14 cellular contexts compared by ENCODE assay signal in the genomic region with DNA sequence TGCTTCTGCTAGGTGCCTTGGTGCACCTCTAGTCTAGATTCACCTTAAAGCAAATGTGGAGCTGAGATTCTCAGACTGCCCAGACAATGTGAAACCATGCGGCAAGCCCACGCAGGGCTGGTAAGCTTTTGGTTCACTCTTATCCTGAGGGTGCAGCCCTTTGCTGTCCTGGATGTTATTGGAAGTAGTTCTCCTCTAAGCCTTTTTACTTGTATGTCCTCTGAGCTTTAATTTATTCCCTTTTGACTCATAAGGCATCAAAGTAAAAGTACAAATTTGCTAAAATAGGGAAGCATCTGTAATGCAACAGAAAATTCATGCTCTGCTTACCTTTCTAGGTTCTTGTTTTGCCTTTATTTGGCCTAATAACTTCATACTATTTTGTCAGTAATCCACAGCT.
DNase-seq lines count a peak whose midpoint lies in the region; ATAC-seq, FAIRE-seq and TF ChIP-seq lines count a peak whose summit lies in the region.
"Had no signal": no experiment of that assay in that cellular context is flagged by ENCODE, and none has a peak within 500 bp of the region (broad histone marks: within the 10 kb centered on the region; RNA-seq: fewer than 3 reads in every experiment).

No MANE protein-coding gene starts in this region.

- H2BK15ac ChIP-seq in H1 (ENCODE audit: low read length): no peak overlapping the region

- no peak overlapping the region for H3K23ac ChIP-seq in H1 (ENCODE audit: insufficient read length)

- no peak overlapping the region for H3K56ac ChIP-seq in H1 (replicated peaks; ENCODE audit: insufficient read length, low read depth, low read length)

- no peak overlapping the region for H3K18ac ChIP-seq in H1 (ENCODE audit: extremely low read depth, low read length)

- H4K5ac ChIP-seq in H1 (ENCODE audit: insufficient read length, low read depth, low read length): peak overlapping the region; percentile 13

- H3K9me3 ChIP-seq in H1 (ENCODE audit: insufficient read depth in 2 of 2, low read depth in 1 of 2, low read length in 1 of 2): no peaks in the 10 kb centered on the region
- H3K9me3 ChIP-seq: neutrophil had no signal

- H4K91ac ChIP-seq in H1 (replicated peaks; ENCODE audit: insufficient read length, low read length): no peak overlapping the region

- peaks cover 0 to 6% (median 0%) of the 10 kb centered on the region in 4 experiments; a peak in 1 of 8 replicates for H3K36me3 ChIP-seq in H1 (ENCODE audit: control insufficient read depth in 2 of 4, insufficient read depth in 4 of 4, low read length in 3 of 4)
- H3K36me3 ChIP-seq: neutrophil had no signal

- no peak overlapping the region for H3K14ac ChIP-seq in H1 (ENCODE audit: insufficient read length)

- H4K20me1 ChIP-seq in H1 (replicated peaks in 1 of 2; ENCODE audit: control insufficient read depth in 1 of 2, insufficient read depth in 2 of 2, low read length in 2 of 2): no peaks in the 10 kb centered on the region

- no peak overlapping the region for H4K8ac ChIP-seq in H1 (ENCODE audit: extremely low read depth, insufficient read depth, low read length)

- no peak overlapping the region for H3K4ac ChIP-seq in H1 (replicated peaks; ENCODE audit: insufficient read length, low read depth, low read length)

- no peak for TF ChIP-seq POLR2A in H1 (IDR thresholded peaks at IDR 0.05; ENCODE audit: control extremely low read depth in 1 of 2, low read depth in 2 of 2, low read length in 2 of 2)

- H3K4me3 ChIP-seq in H1 (ENCODE audit: extremely low read depth in 1 of 4, insufficient read depth in 2 of 4, low read depth in 3 of 4, low read length in 4 of 4): no peak overlapping the region

- no peak for TF ChIP-seq CTCF in H1 (IDR thresholded peaks at IDR 0.05; ENCODE audit: control extremely low read depth in 1 of 3, insufficient read depth in 1 of 3, low read depth in 1 of 3, low read length in 3 of 3)

- no peak overlapping the region for H3K9ac ChIP-seq in H1 (replicated peaks in 1 of 4; ENCODE audit: extremely low read depth in 1 of 4, low read depth in 3 of 4, low read length in 3 of 4)

- no peaks in the 10 kb centered on the region; the same call in 1 of the 2 replicates for H3K79me1 ChIP-seq in H1 (ENCODE audit: low read depth, low read length)

- no peak overlapping the region for H2BK120ac ChIP-seq in H1 (replicated peaks; ENCODE audit: low read depth, low read length)

- H3K4me2 ChIP-seq in H1 (ENCODE audit: insufficient read depth in 1 of 2, low read depth in 2 of 2, low read length in 2 of 2): no peak overlapping the region

- DNase-seq in H1 (ENCODE audit: low read depth in 1 of 2, low spot score in 2 of 2) (no peak), caudate nucleus (lab: John Stamatoyannopoulos, UW) (no peak), NCI-H69 (lab: John Stamatoyannopoulos, UW) (no peak), cerebellum (ENCODE audit: low spot score) (no peak)
- no peak for DNase-seq in stimulated activated CD4-positive, alpha-beta T cell treated with anti-CD3 and anti-CD28 coated beads, Interleukin-2, amount 100 ng/mL, for 48 hours
- DNase-seq: activated CD8-positive, alpha-beta memory T cell treated with anti-CD3 and anti-CD28 coated beads, Interleukin-2, amount 50 U/mL, for 4 hours; NCI-H2029; stimulated activated CD4-positive, alpha-beta T cell treated with anti-CD3 and anti-CD28 coated beads, Interleukin-4, amount 100 ng/mL, for 4 hours; trophoblast cell had no signal

- 74% methylated on average over 2 of the region's 2 CpGs; no CpG with 5 or more reads in 1 of the 2 experiments for WGBS in H1 (ENCODE audit: extremely low coverage in 1 of 2, insufficient coverage in 1 of 2, insufficient read length in 1 of 2, insufficient replicate concordance in 2 of 2, low coverage in 1 of 2, low lambda C conversion rate in 2 of 2, missing lambda C conversion rate in 1 of 2), 2 experiments

- no peak overlapping the region for H2AFZ ChIP-seq in H1 (ENCODE audit: low read length)

- TF ChIP-seq EP300 in H1 (IDR thresholded peaks at IDR 0.05; ENCODE audit: borderline replicate concordance in 1 of 2, low read depth in 2 of 2, low read length in 2 of 2): no peak

- peak; percentile 83 for ATAC-seq in GM18858 (IDR thresholded peaks at IDR 0.05; ENCODE audit: unreplicated experiment)
- peak; percentile 74 for ATAC-seq in GM21619 (IDR thresholded peaks at IDR 0.05; ENCODE audit: unreplicated experiment)
- ATAC-seq in HG03159 (IDR thresholded peaks at IDR 0.05; ENCODE audit: unreplicated experiment): peak; percentile 87

- POLR2A ChIA-PET in H1 (lab: Charles Lee; ENCODE audit: partially characterized antibody): interaction anchor here (0.8 to 1.1 kb wide), 2 partner anchors 82 to 96 kb away, joined by 3 to 4 read pairs; no protein-coding TSS in a partner anchor

- peaks cover 0 to 12% of the 10 kb centered on the region in 2 experiments; a peak in 1 of 4 replicates for H3K79me2 ChIP-seq in H1 (ENCODE audit: control insufficient read depth in 1 of 2, insufficient read depth in 2 of 2, low read length in 2 of 2)

- FAIRE-seq in H1 (lab: Jason Lieb, UNC): no peak
- FAIRE-seq: D721Med had no signal

- no peak for TF ChIP-seq RAD21 in H1 (IDR thresholded peaks at IDR 0.05 in 1 of 2, conservative IDR thresholded peaks at IDR 0.05 in 1 of 2; ENCODE audit: low read depth in 2 of 2, low read length in 2 of 2)

- H3K27ac ChIP-seq in H1 (ENCODE audit: low read depth, low read length): no peak overlapping the region
- H3K27ac ChIP-seq in caudate nucleus (ENCODE audit: low read depth, low read length): no peak overlapping the region
- H3K27ac ChIP-seq: neutrophil had no signal

- peaks cover 4 to 15% (median 7%) of the 10 kb centered on the region in 4 experiments for H3K4me1 ChIP-seq in H1 (replicated peaks in 1 of 4; ENCODE audit: control insufficient read depth in 3 of 4, insufficient read depth in 4 of 4, low read length in 3 of 4)

- H2BK12ac ChIP-seq in H1 (ENCODE audit: low read depth, low read length): no peak overlapping the region

- no peaks in the 10 kb centered on the region for H3K27me3 ChIP-seq in H1 (replicated peaks in 1 of 4; ENCODE audit: control insufficient read depth in 3 of 4, extremely low read depth in 1 of 4, insufficient read depth in 3 of 4, low read length in 3 of 4)
- H3K27me3 ChIP-seq: neutrophil had no signal

- H2AK5ac ChIP-seq in H1 (ENCODE audit: low read depth, low read length): no peak overlapping the region

- H2BK5ac ChIP-seq in H1 (ENCODE audit: low read depth, low read length): no peak overlapping the region

- CTCF ChIA-PET in H1 (lab: Charles Lee; ENCODE audit: partially characterized antibody): interaction anchor here (0.9 to 1.5 kb wide), 3 partner anchors 19 to 142 kb away, joined by 3 to 4 read pairs (median 3); no protein-coding TSS in a partner anchor

- no peaks in the 10 kb centered on the region for H3K23me2 ChIP-seq in H1 (ENCODE audit: low read depth, low read length)

- no peak overlapping the region for H2BK20ac ChIP-seq in H1 (ENCODE audit: low read length)

TF ChIP-seq in H1, 55 proteins besides CTCF, POLR2A, EP300 and RAD21:
- TF ChIP-seq CTBP2 (IDR thresholded peaks at IDR 0.05; ENCODE audit: borderline replicate concordance, insufficient read depth, insufficient read length, low read length): no peak
- TF ChIP-seq, protein P1, sequence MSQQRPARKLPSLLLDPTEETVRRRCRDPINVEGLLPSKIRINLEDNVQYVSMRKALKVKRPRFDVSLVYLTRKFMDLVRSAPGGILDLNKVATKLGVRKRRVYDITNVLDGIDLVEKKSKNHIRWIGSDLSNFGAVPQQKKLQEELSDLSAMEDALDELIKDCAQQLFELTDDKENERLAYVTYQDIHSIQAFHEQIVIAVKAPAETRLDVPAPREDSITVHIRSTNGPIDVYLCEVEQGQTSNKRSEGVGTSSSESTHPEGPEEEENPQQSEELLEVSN (IDR thresholded peaks at IDR 0.05): no peak
- no peak for TF ChIP-seq HDAC6 (IDR thresholded peaks at IDR 0.05; ENCODE audit: low read depth, low read length)
- no peak for TF ChIP-seq PHF8 (conservative IDR thresholded peaks at IDR 0.05; ENCODE audit: low read depth, low read length)
- TF ChIP-seq TCF12 (IDR thresholded peaks at IDR 0.05; ENCODE audit: low read depth, low read length): no peak
- TF ChIP-seq POLR2AphosphoS5 (IDR thresholded peaks at IDR 0.05; ENCODE audit: low read depth, low read length): no peak
- no peak for TF ChIP-seq ASH2L (IDR thresholded peaks at IDR 0.05; ENCODE audit: low read length)
- TF ChIP-seq CREB1 (IDR thresholded peaks at IDR 0.05): no peak
- no peak for TF ChIP-seq CBX5 (IDR thresholded peaks at IDR 0.05; ENCODE audit: low read depth, low read length)
- no peak for TF ChIP-seq SP4 (IDR thresholded peaks at IDR 0.05; ENCODE audit: low read length)
- TF ChIP-seq JUN (IDR thresholded peaks at IDR 0.05; ENCODE audit: low read depth, low read length): no peak
- TF ChIP-seq SIRT6 (IDR thresholded peaks at IDR 0.05; ENCODE audit: low read length): no peak
- TF ChIP-seq BACH1 (IDR thresholded peaks at IDR 0.05; ENCODE audit: low read length): no peak
- TF ChIP-seq NRF1 (IDR thresholded peaks at IDR 0.05; ENCODE audit: low read depth, low read length): no peak
- no peak for TF ChIP-seq TAF7 (optimal IDR thresholded peaks at IDR 0.05; ENCODE audit: borderline replicate concordance, low read depth, low read length)
- TF ChIP-seq CHD2 (IDR thresholded peaks at IDR 0.05; ENCODE audit: low read length): no peak
- no peak for TF ChIP-seq EGR1 (IDR thresholded peaks at IDR 0.05; ENCODE audit: borderline replicate concordance, low read depth, low read length)
- no peak for TF ChIP-seq GTF2F1 (IDR thresholded peaks at IDR 0.05; ENCODE audit: borderline replicate concordance, low read depth, low read length)
